Comparison of ENCODE assay signal across 9 cellular contexts in genomic region chr17:29133146-29133713, GRCh38. TPM values are rescaled to one million over a fixed set of nuclear protein-coding genes. Genes with fewer than 3 reads are reported as not detected.
DNase-seq lines count a peak whose midpoint lies in the region; ATAC-seq and TF ChIP-seq lines count a peak whose summit lies in the region.
"Had no signal": no experiment of that assay in that cellular context is flagged by ENCODE, and none has a peak within 500 bp of the region (broad histone marks: within the 10 kb centered on the region; RNA-seq: fewer than 3 reads in every experiment).

No MANE protein-coding gene starts in this region.

- H3K27me3 ChIP-seq in iPS-15b (ENCODE audit: control insufficient read depth, insufficient read depth, low read length) = no peaks in the 10 kb centered on the region
- H3K27me3 ChIP-seq in thoracic aorta (replicated peaks; ENCODE audit: insufficient read depth) = no peaks in the 10 kb centered on the region
- H3K27me3 ChIP-seq in Karpas-422 (ENCODE audit: low read length) = no peaks in the 10 kb centered on the region

- peaks cover 4% of the 10 kb centered on the region; the same call in 1 of the 2 replicates for H3K79me2 ChIP-seq in Karpas-422 (ENCODE audit: low read length)

- H3K36me3 ChIP-seq in KOPT-K1 (ENCODE audit: insufficient read depth, low read length) = peaks cover 59% of the 10 kb centered on the region
- H3K36me3 ChIP-seq in iPS-15b (ENCODE audit: control insufficient read depth, insufficient read depth, low read length) = peaks cover 2% of the 10 kb centered on the region
- peaks cover 3% of the 10 kb centered on the region for H3K36me3 ChIP-seq in thoracic aorta
- no peaks in the 10 kb centered on the region for H3K36me3 ChIP-seq in Karpas-422 (ENCODE audit: insufficient read depth, low read length)

- no peak overlapping the region for H2AFZ ChIP-seq in Karpas-422 (ENCODE audit: low read length)

- H4K20me1 ChIP-seq in Karpas-422 (ENCODE audit: insufficient read depth, low read depth, low read length) = no peaks in the 10 kb centered on the region

- no peaks in the 10 kb centered on the region for H3K9me2 ChIP-seq in Karpas-422 (replicated peaks; ENCODE audit: insufficient read depth, low read length)

- in situ Hi-C loops in astrocyte of the spinal cord (cut with HindIII; ENCODE audit: low sequenced_read_pairs) = no loop called here

- H3K4me1 ChIP-seq in iPS-15b (ENCODE audit: control insufficient read depth, insufficient read depth, low read length) = peaks cover 18% of the 10 kb centered on the region
- peaks cover 12 to 54% of the 10 kb centered on the region in 2 donors for H3K4me1 ChIP-seq in thoracic aorta (ENCODE audit: control insufficient read depth in 1 of 2, low read depth in 2 of 2)
- peaks cover 7% of the 10 kb centered on the region for H3K4me1 ChIP-seq in Karpas-422 (ENCODE audit: low read length)

- DNase-seq in astrocyte of the spinal cord (ENCODE audit: low read depth, low spot score) (peak; percentile 71), thoracic aorta (ENCODE audit: low spot score) (peak; percentile 64), NCI-H1105 treated with DMSO at 0.1 percent for 48 hours (lab: John Stamatoyannopoulos, UW) (no peak), Karpas-422 (no peak)
- DNase-seq: activated CD4-positive, alpha-beta T cell treated with anti-CD3 and anti-CD28 coated beads, Interleukin-2, amount 50 U/mL, for 48 hours; NCI-H1048 had no signal

- H3K27ac ChIP-seq in KOPT-K1 (ENCODE audit: low read depth, low read length, poor library complexity, severe bottlenecking) (peak overlapping the region; percentile 63), thoracic aorta (peak overlapping the region; percentile 85 to 88), Karpas-422 (ENCODE audit: low read length) (no peak overlapping the region)

- H3K9ac ChIP-seq in iPS-15b (ENCODE audit: low read depth, low read length) (no peak overlapping the region), Karpas-422 (ENCODE audit: low read length) (no peak overlapping the region)

- H3K4me3 ChIP-seq in astrocyte of the spinal cord (ENCODE audit: low read depth, low read length) (no peak overlapping the region), iPS-15b (ENCODE audit: low read depth, low read length) (peak overlapping the region; percentile 35), thoracic aorta (no peak overlapping the region), Karpas-422 (ENCODE audit: low read length) (no peak overlapping the region)

- H3K4me2 ChIP-seq in Karpas-422 (ENCODE audit: low read depth, low read length, poor library complexity, severe bottlenecking) = no peak overlapping the region

- TF ChIP-seq CTCF in astrocyte of the spinal cord (IDR thresholded peaks at IDR 0.05; ENCODE audit: low read depth, low read length) (no peak), thoracic aorta (IDR thresholded peaks at IDR 0.05) (no peak)

- ATAC-seq in thoracic aorta (ENCODE audit: insufficient number of reproducible peaks, low FRiP score, low read depth) (peak; percentile 95), HG03469 (IDR thresholded peaks at IDR 0.05; ENCODE audit: unreplicated experiment) (no peak)

- no peaks in the 10 kb centered on the region for H3K9me3 ChIP-seq in KOPT-K1 (ENCODE audit: insufficient read depth, low read length, poor library complexity, severe bottlenecking)
- H3K9me3 ChIP-seq in iPS-15b (ENCODE audit: control insufficient read depth, insufficient read depth, low read length) = no peaks in the 10 kb centered on the region
- no peaks in the 10 kb centered on the region for H3K9me3 ChIP-seq in thoracic aorta
- no peaks in the 10 kb centered on the region for H3K9me3 ChIP-seq in Karpas-422 (ENCODE audit: low read length)

RNA-seq across cellular contexts. Expression of gene MYO18A, which starts 47.0 kb away (rescaled TPM):
- total RNA-seq in thoracic aorta = 100 to 1,000 TPM; 106 to 332 TPM
- 16.4 and 54.6 TPM in 2 replicates for total RNA-seq in Karpas-422 (2014; rRNA removed; shearing (Covaris generic); ENCODE audit: low replicate concordance)

Comparison
In these comparisons a context has a peak if more than half of its experiments do, and no peak if none do; other contexts are left out.
1. DNase-seq: peak in astrocyte of the spinal cord (single experiment) and thoracic aorta (single experiment); none in NCI-H1105 treated with DMSO at 0.1 percent for 48 hours (single experiment) and Karpas-422 (single experiment).